Comparison of ENCODE assay signal across 1 cellular context in the genomic region with DNA sequence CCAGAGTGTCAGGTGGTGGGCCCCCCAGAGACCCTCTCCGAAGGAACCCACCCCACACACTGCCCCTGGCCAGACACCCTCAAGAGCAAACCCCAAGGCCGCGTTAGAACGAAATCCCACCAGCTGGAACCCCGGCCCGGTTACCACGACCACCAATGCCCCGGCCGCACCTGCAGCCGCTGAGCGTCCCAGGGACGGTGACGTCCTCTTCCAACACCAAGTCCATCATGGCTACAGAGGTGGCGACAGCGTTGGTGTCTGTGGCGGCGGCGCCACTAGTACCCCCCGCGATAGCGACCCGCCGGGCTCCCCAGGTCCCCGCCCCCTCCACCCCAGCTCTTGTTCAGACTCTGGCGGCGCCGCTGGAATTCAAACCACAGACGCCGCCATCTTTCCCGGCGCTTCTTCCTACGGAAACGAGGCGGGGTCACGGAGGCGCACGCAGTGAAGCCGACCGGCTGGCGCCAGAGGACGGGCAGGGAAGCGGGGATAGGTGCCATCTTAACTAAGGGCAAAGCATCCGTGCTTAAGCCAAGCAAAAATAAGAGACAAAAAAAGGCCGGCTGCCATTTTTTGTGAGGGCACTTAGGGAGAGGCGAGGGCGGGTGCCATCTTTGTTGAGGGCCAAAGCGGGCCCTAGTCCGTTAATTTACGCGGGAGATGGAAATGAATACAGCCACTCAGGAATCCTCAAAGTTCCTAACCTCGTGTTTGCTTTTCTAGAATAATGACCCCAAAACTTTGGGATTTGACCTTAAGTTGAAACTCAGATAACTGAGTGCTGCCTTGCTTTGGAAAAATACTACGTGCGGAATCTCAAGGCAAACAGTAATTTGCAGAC.
TF ChIP-seq lines count a peak whose summit lies in the region.

A gene (minus strand): TSS at position 418 of the 841 bp plus-strand sequence. CDS start 189 bp downstream, at position 229.

TF ChIP-seq in SK-N-SH, 30 proteins besides CTCF, POLR2A, EP300 and RAD21 (continued from another document):
- TF ChIP-seq, protein P1, sequence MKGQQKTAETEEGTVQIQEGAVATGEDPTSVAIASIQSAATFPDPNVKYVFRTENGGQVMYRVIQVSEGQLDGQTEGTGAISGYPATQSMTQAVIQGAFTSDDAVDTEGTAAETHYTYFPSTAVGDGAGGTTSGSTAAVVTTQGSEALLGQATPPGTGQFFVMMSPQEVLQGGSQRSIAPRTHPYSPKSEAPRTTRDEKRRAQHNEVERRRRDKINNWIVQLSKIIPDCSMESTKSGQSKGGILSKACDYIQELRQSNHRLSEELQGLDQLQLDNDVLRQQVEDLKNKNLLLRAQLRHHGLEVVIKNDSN (IDR thresholded peaks at IDR 0.05; ENCODE audit: borderline replicate concordance, low read depth) = 0 out of 2 replicates have a peak, but pooled peaks have one; percentile 14
- TF ChIP-seq ELF1 (IDR thresholded peaks at IDR 0.05) (peak; percentile 70; the same call in 1 of the 2 replicates), MEF2A (IDR thresholded peaks at IDR 0.05; ENCODE audit: borderline replicate concordance, low read depth) (no peak), RXRA (IDR thresholded peaks at IDR 0.05; ENCODE audit: borderline replicate concordance, low read depth) (no peak), POLR2AphosphoS5 (IDR thresholded peaks at IDR 0.05; ENCODE audit: low read depth, low read length) (peak; percentile 42; the same call in 1 of the 2 replicates), CHD2 (IDR thresholded peaks at IDR 0.05; ENCODE audit: low read length, partially characterized antibody) (peak; percentile 79), SIN3A (IDR thresholded peaks at IDR 0.05; ENCODE audit: borderline replicate concordance, low read depth, low read length) (no peak), GATA2 (CRISPR knock-in tag; IDR thresholded peaks at IDR 0.05) (no peak), EZH2phosphoT487 (IDR thresholded peaks at IDR 0.05; ENCODE audit: borderline replicate concordance, low read depth) (no peak)
